ENCODE assay signal across 8 cellular contexts in the genomic region with DNA sequence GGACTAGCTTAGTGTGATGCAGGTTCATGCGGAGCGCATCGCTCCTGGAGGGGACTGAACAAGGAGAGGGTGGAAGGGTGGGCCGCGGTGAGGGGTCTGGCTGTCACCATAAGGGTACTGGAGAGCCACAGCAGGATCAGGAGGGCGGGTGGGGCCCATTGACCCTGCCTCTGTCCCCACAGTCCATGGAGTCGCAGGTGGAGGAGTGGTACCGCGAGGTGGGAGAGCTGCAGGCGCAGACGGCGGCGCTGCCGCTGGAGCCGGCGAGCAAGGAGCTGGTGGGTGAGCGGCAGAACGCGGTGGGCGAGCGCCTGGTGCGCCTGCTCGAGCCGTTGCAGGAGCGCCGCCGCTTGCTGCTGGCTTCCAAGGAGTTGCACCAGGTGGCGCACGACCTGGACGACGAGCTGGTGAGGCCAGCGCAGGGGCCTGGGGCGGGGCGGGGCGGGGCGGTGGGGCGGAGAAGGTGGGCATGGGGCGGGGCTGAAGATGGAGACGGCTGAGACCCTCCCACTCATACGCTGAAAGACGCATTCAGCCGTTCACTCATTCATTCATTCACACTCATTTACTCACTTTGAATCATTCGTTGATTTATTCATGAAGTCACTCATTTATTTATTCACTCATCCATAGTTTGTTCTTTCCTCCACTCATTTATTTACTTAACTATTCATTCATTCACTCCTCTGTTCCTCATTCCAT. TPM values are rescaled to one million over a fixed set of nuclear protein-coding genes. Genes with fewer than 3 reads are reported as not detected.
A peak's percentile ranks its signal among the peaks of the same experiment; 100 is the strongest.
DNase-seq lines count a peak whose midpoint lies in the region; ATAC-seq lines count a peak whose summit lies in the region.

No MANE protein-coding gene starts in this region.

- no peak overlapping the region for H2BK5ac ChIP-seq in mesenchymal stem cell (ENCODE audit: low read depth, low read length, poor library complexity, severe bottlenecking)

- H4K91ac ChIP-seq in mesenchymal stem cell (ENCODE audit: low read length): no peak overlapping the region

- H2AK5ac ChIP-seq in mesenchymal stem cell (ENCODE audit: low read length, severe bottlenecking): no peak overlapping the region

- peak overlapping the region; percentile 57 for H3K4me2 ChIP-seq in mesenchymal stem cell (ENCODE audit: low read length, poor library complexity, severe bottlenecking)

- H3K4me1 ChIP-seq in mesenchymal stem cell (ENCODE audit: control insufficient read depth, insufficient read depth, low read depth, low read length): peaks cover 5% of the 10 kb centered on the region

- no peak overlapping the region for H3K18ac ChIP-seq in mesenchymal stem cell (ENCODE audit: low read depth in 1 of 2, low read length in 2 of 2)

- peaks cover 26 to 45% of the 10 kb centered on the region in 2 experiments for H3K27me3 ChIP-seq in mesenchymal stem cell (ENCODE audit: control insufficient read depth in 1 of 2, insufficient read depth in 1 of 2, low read length in 2 of 2)

- no peaks in the 10 kb centered on the region for H3K9me3 ChIP-seq in mesenchymal stem cell (ENCODE audit: control insufficient read depth, low read length)

- H3K14ac ChIP-seq in mesenchymal stem cell (ENCODE audit: low read length in 2 of 2): no peak overlapping the region

- peak overlapping the region in 1 of 2 experiments; percentile 83 for H3K23ac ChIP-seq in mesenchymal stem cell (ENCODE audit: low read length in 2 of 2)

- no peaks in the 10 kb centered on the region for H3K36me3 ChIP-seq in mesenchymal stem cell (ENCODE audit: control insufficient read depth in 1 of 2, insufficient read depth in 2 of 2, low read depth in 1 of 2, low read length in 2 of 2)

- no peak overlapping the region for H2AFZ ChIP-seq in mesenchymal stem cell (ENCODE audit: low read depth, low read length)

- no peak overlapping the region for H3K4me3 ChIP-seq in mesenchymal stem cell (ENCODE audit: insufficient read depth in 1 of 2, low read depth in 1 of 2, low read length in 2 of 2)

- H3K79me1 ChIP-seq in mesenchymal stem cell (replicated peaks; ENCODE audit: low read length, poor library complexity, severe bottlenecking): no peaks in the 10 kb centered on the region

- no peak overlapping the region for H2BK12ac ChIP-seq in mesenchymal stem cell (ENCODE audit: low read length in 2 of 2)

- H3K4ac ChIP-seq in mesenchymal stem cell (ENCODE audit: low read depth in 1 of 2, low read length in 2 of 2): no peak overlapping the region

- peak; percentile 39 for DNase-seq in EH (ENCODE audit: low read depth)
- peak; percentile 57 for DNase-seq in NCI-H1092 (lab: John Stamatoyannopoulos, UW)
- peak; percentile 66 to 68 for DNase-seq in activated CD4-positive, alpha-beta T cell treated with anti-CD3 and anti-CD28 coated beads for 24 hours (ENCODE audit: low read depth in 2 of 2)
- DNase-seq in cerebellum (ENCODE audit: low spot score): peak; percentile 70
- peak; percentile 57 for DNase-seq in mesenchymal stem cell
- peak; percentile 27 to 44 for DNase-seq in stimulated activated CD8-positive, alpha-beta memory T cell treated with anti-CD3 and anti-CD28 coated beads, Interleukin-7, amount 100 ng/mL, for 1 hour (ENCODE audit: low read depth in 2 of 2)
- no peak for DNase-seq in hippocampal formation (lab: John Stamatoyannopoulos, UW)

- H3K9ac ChIP-seq in mesenchymal stem cell (ENCODE audit: low read length): no peak overlapping the region

- H2BK15ac ChIP-seq in mesenchymal stem cell (ENCODE audit: low read depth, poor library complexity, severe bottlenecking): no peak overlapping the region

- H4K8ac ChIP-seq in mesenchymal stem cell (ENCODE audit: low read length): no peak overlapping the region

- 8% methylated on average over 29 of the region's 43 CpGs for WGBS in mesenchymal stem cell

- no peak overlapping the region for H3K27ac ChIP-seq in mesenchymal stem cell (ENCODE audit: low read length, poor library complexity, severe bottlenecking)

- no peak for ATAC-seq in HG03045 (IDR thresholded peaks at IDR 0.05; ENCODE audit: unreplicated experiment)

- H2BK120ac ChIP-seq in mesenchymal stem cell (ENCODE audit: low read depth, low read length): no peak overlapping the region

RNA-seq across cellular contexts. Expression of gene SHKBP1, which starts 27.5 kb away (rescaled TPM):
- total RNA-seq in cerebellum: 3.3 TPM
- 112 TPM for polyA plus RNA-seq in mesenchymal stem cell (2013, experiment 1 of 2)
- 108 TPM for polyA plus RNA-seq in mesenchymal stem cell (2013, experiment 2 of 2)

RNA-seq across cellular contexts. Expression of gene LTBP4, which starts 52.0 kb away (rescaled TPM):
- 36.8 TPM for total RNA-seq in cerebellum
- polyA plus RNA-seq in mesenchymal stem cell (2013, experiment 1 of 2): 122 TPM
- polyA plus RNA-seq in mesenchymal stem cell (2013, experiment 2 of 2): 113 TPM

Comparison
In these comparisons a context has a peak if more than half of its experiments do, and no peak if none do; other contexts are left out.
1. DNase-seq: peak in EH (single experiment), NCI-H1092 (single experiment), activated CD4-positive, alpha-beta T cell treated with anti-CD3 and anti-CD28 coated beads for 24 hours (2 of 2), cerebellum (single experiment), mesenchymal stem cell (single experiment) and stimulated activated CD8-positive, alpha-beta memory T cell treated with anti-CD3 and anti-CD28 coated beads, Interleukin-7, amount 100 ng/mL, for 1 hour (2 of 2); none in hippocampal formation (0 of 2).